Comparison of ENCODE assay signal across 9 cellular contexts in genomic region chr11:61007383-61007970, GRCh38. TPM values are rescaled to one million over a fixed set of nuclear protein-coding genes. Genes with fewer than 3 reads are reported as not detected.
DNase-seq lines count a peak whose midpoint lies in the region; ATAC-seq and TF ChIP-seq lines count a peak whose summit lies in the region.
"Had no signal": no experiment of that assay in that cellular context is flagged by ENCODE, and none has a peak within 500 bp of the region (broad histone marks: within the 10 kb centered on the region; RNA-seq: fewer than 3 reads in every experiment).

No MANE protein-coding gene starts in this region.

- peak overlapping the region; percentile 15 to 66 (median 28) for H3K4me3 ChIP-seq in spleen

- peak; percentile 28 for DNase-seq in DMS153 treated with DMSO at 0.1 percent for 48 hours (lab: John Stamatoyannopoulos, UW; ENCODE audit: unreplicated experiment)
- no peak for DNase-seq in DMS153 (lab: John Stamatoyannopoulos, UW)
- no peak for DNase-seq in activated T-cell treated with anti-CD3 and anti-CD28 coated beads, Interleukin-2, amount 50 U/mL, for 72 hours
- peak; percentile 62 for DNase-seq in iPS-NIHi11 (ENCODE audit: low spot score)
- no peak for DNase-seq in spleen
- no peak for DNase-seq in NCI-H2196 (lab: John Stamatoyannopoulos, UW; ENCODE audit: unreplicated experiment)
- no peak for DNase-seq in HK-2 (ENCODE audit: unreplicated experiment)
- DNase-seq in NOMO-1 treated with DMSO at 0.1 percent for 48 hours (lab: John Stamatoyannopoulos, UW; ENCODE audit: unreplicated experiment): no peak
- DNase-seq: adrenal gland had no signal

- peak in 1 of 2 donors; percentile 1 for ATAC-seq in activated T-cell treated with anti-CD3 and anti-CD28 coated beads, Interleukin-2, amount 50 U/mL, for 72 hours (replicated peaks in 1 of 2)

- H3K4me3 Mint-ChIP-seq in activated T-cell treated with anti-CD3 and anti-CD28 coated beads, Interleukin-2, amount 50 U/mL, for 72 hours: peak overlapping the region; percentile 53 to 74

- H3K4me1 ChIP-seq in spleen: peaks cover 17 to 69% (median 48%) of the 10 kb centered on the region in 6 donors

- H3K27ac ChIP-seq in spleen: peak overlapping the region in 3 of 8 donors; percentile 30 to 76 (median 44)
- H3K27ac ChIP-seq: adrenal gland had no signal

- no peaks in the 10 kb centered on the region for H3K9me3 Mint-ChIP-seq in activated T-cell treated with anti-CD3 and anti-CD28 coated beads, Interleukin-2, amount 50 U/mL, for 72 hours

- WGBS in spleen, 5 donors: 0 to 13% (median 7%) methylated on average over 7 to 52 of the region's 52 CpGs

- no peak for TF ChIP-seq POLR2A in spleen (IDR thresholded peaks at IDR 0.05)

- H3K36me3 Mint-ChIP-seq in activated T-cell treated with anti-CD3 and anti-CD28 coated beads, Interleukin-2, amount 50 U/mL, for 72 hours (ENCODE audit: insufficient read depth in 2 of 2): peaks cover 11 to 38% of the 10 kb centered on the region in 2 donors

- no peak for TF ChIP-seq CTCF in spleen (IDR thresholded peaks at IDR 0.05 in 8 of 11, conservative IDR thresholded peaks at IDR 0.05 in 3 of 11)

- peaks cover 0 to 25% (median 0%) of the 10 kb centered on the region in 7 donors for H3K27me3 ChIP-seq in spleen (replicated peaks in 1 of 7)

- peaks cover 0 to 39% (median 0%) of the 10 kb centered on the region in 6 donors for H3K36me3 ChIP-seq in spleen
- H3K36me3 ChIP-seq: adrenal gland had no signal

- intact Hi-C loops in spleen (cut with DNase I; ENCODE audit: low total_unique reads): no loop called here

- no peaks in the 10 kb centered on the region for H3K27me3 Mint-ChIP-seq in activated T-cell treated with anti-CD3 and anti-CD28 coated beads, Interleukin-2, amount 50 U/mL, for 72 hours (ENCODE audit: low read depth)

- no peak overlapping the region for H3K27ac Mint-ChIP-seq in activated T-cell treated with anti-CD3 and anti-CD28 coated beads, Interleukin-2, amount 50 U/mL, for 72 hours

- peaks cover 94% of the 10 kb centered on the region for H3K4me1 Mint-ChIP-seq in activated T-cell treated with anti-CD3 and anti-CD28 coated beads, Interleukin-2, amount 50 U/mL, for 72 hours (ENCODE audit: low read depth)

- no peaks in the 10 kb centered on the region for H3K9me3 ChIP-seq in spleen
- H3K9me3 ChIP-seq: adrenal gland had no signal

RNA-seq across cellular contexts. Expression of gene CD6, which starts 36.0 kb away (rescaled TPM):
- total RNA-seq in activated T-cell treated with anti-CD3 and anti-CD28 coated beads, Interleukin-2, amount 50 U/mL, for 72 hours: 100 to 1,000 TPM; 298 to 313 TPM
- total RNA-seq in spleen: 10 to 100 TPM; 13.4 to 47.6 (median 31.4) TPM
- 10 to 100 TPM; 10.9 to 21.8 (median 20.3) TPM for polyA plus RNA-seq in spleen

RNA-seq across cellular contexts. Expression of gene SLC15A3, which starts 55.5 kb away (rescaled TPM):
- 1 to 10 TPM; 3.5 to 4.1 TPM for total RNA-seq in activated T-cell treated with anti-CD3 and anti-CD28 coated beads, Interleukin-2, amount 50 U/mL, for 72 hours
- 100 to 1,000 TPM in 4 of 7 donors, 10 to 100 TPM in 3; 62.9 to 133 (median 114) TPM for total RNA-seq in spleen
- polyA plus RNA-seq in spleen: 100 to 1,000 TPM in 2 of 3 donors, 10 to 100 TPM in 1; 83.8 to 139 (median 115) TPM

Comparison
In these comparisons a context has a peak if more than half of its experiments do, and no peak if none do; other contexts are left out.
1. DNase-seq: peak in DMS153 treated with DMSO at 0.1 percent for 48 hours (single experiment) and iPS-NIHi11 (single experiment); none in DMS153 (single experiment), activated T-cell treated with anti-CD3 and anti-CD28 coated beads, Interleukin-2, amount 50 U/mL, for 72 hours (0 of 2), spleen (single experiment), NCI-H2196 (single experiment), HK-2 (single experiment) and NOMO-1 treated with DMSO at 0.1 percent for 48 hours (single experiment).
2. RNA of gene CD6, which starts 36.0 kb away (total RNA-seq): 298 to 313 TPM in activated T-cell treated with anti-CD3 and anti-CD28 coated beads, Interleukin-2, amount 50 U/mL, for 72 hours; 13.4 to 47.6 TPM in spleen; every median in the first group is over 4 times any median in the second.
3. RNA of gene SLC15A3, which starts 55.5 kb away (total RNA-seq): 62.9 to 133 TPM in spleen; 3.5 to 4.1 TPM in activated T-cell treated with anti-CD3 and anti-CD28 coated beads, Interleukin-2, amount 50 U/mL, for 72 hours; every median in the first group is over 10 times any median in the second.